ENCODE assay signal across 1 cellular context in the genomic region with DNA sequence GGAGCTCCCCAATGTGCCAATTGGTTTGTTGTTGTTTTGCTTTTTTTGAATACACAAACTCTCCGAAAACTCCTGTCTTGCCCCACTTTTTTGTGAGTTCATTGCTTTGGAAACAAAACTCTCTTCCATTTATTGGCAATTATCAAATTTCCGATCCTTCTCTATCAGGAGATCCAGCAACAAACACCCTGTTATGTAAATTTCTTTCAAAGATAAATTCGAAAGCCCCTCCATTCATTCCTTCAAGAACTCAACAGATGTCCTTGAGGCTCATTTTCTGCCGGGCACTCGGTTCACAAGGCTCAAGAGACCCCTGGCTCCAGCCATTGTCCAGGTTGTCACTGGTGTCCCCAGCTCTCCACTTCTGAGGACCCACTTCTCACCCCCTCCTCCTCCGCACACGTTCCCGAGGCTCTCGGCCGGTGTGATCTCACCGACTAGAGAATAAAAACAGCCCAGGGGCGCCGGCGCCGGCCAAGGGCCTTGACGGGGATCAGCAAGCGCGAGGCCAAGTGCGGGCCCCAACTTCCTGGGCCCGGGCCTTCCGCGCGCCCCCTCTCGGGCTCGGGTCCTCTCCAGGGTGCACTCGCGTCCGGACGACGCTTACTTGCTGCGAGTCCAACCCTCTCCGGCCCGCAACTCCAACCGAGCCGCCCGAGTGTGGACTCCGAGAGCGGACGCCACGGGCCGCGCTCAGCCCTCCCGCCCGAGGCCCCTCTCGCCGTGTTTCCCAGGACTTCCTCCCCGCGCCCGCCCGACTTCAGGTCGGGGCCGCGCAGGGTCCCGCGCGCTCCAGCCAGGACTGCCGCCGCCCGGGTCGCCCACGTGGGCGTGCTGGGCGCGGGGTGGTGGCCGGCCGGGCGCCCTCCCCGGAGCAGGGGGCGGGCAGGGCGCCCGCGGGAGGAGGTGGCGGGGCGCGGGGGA.
TF ChIP-seq lines count a peak whose summit lies in the region.

No MANE protein-coding gene starts in this region.

TF ChIP-seq in K562, 482 proteins besides CTCF, POLR2A, EP300 and RAD21 (continued from another document and continues in another):
- TF ChIP-seq SNAPC5 (CRISPR knock-in tag; IDR thresholded peaks at IDR 0.05) (no peak), POLR3A (IDR thresholded peaks at IDR 0.05; ENCODE audit: borderline replicate concordance, extremely low read depth, insufficient read depth, insufficient read length) (no peak), HCFC1 (IDR thresholded peaks at IDR 0.05; ENCODE audit: low read depth, low read length) (0 out of 2 replicates have a peak, but pooled peaks have one; percentile 14), ZNF174 (CRISPR knock-in tag; IDR thresholded peaks at IDR 0.05) (no peak), NFATC3 (IDR thresholded peaks at IDR 0.05) (no peak), TAF9B (IDR thresholded peaks at IDR 0.05; ENCODE audit: partially characterized antibody) (no peak), ZNF699 (CRISPR knock-in tag; IDR thresholded peaks at IDR 0.05; ENCODE audit: insufficient replicate concordance) (no peak), ZBTB5 (IDR thresholded peaks at IDR 0.05) (no peak), EGR1 (conservative IDR thresholded peaks at IDR 0.05) (peak; percentile 51), STAT5A (IDR thresholded peaks at IDR 0.05; ENCODE audit: borderline replicate concordance, low read length) (no peak), ZNF77 (CRISPR knock-in tag; IDR thresholded peaks at IDR 0.05) (no peak), HDGF (IDR thresholded peaks at IDR 0.05) (no peak), ZNF445 (CRISPR knock-in tag; IDR thresholded peaks at IDR 0.05; ENCODE audit: low read depth) (no peak), MYBL2 (IDR thresholded peaks at IDR 0.05; ENCODE audit: low read depth) (no peak), MYBL2 (CRISPR knock-in tag; IDR thresholded peaks at IDR 0.05; ENCODE audit: borderline replicate concordance) (no peak), ZNF280A (IDR thresholded peaks at IDR 0.05; ENCODE audit: low read depth, partially characterized antibody) (no peak), ADNP (tag; IDR thresholded peaks at IDR 0.05) (no peak), ILF3 (IDR thresholded peaks at IDR 0.05; ENCODE audit: borderline replicate concordance) (no peak), MAFK (IDR thresholded peaks at IDR 0.05; ENCODE audit: low read length) (no peak), PCBP1 (IDR thresholded peaks at IDR 0.05; ENCODE audit: low read depth, low read length, poor library complexity, severe bottlenecking) (no peak), PRPF4 (IDR thresholded peaks at IDR 0.05; ENCODE audit: insufficient read depth, low read depth, low read length, poor library complexity, severe bottlenecking) (no peak), MXI1 (IDR thresholded peaks at IDR 0.05; ENCODE audit: low read depth, low read length) (no peak), CHCHD3 (CRISPR knock-in tag; IDR thresholded peaks at IDR 0.05) (no peak), TEAD2 (tag; IDR thresholded peaks at IDR 0.05) (no peak), ZNF592 (IDR thresholded peaks at IDR 0.05) (peak; percentile 88), ARNT (IDR thresholded peaks at IDR 0.05) (no peak), POLR2AphosphoS2 (IDR thresholded peaks at IDR 0.05; ENCODE audit: low read length) (no peak), MBD2 (IDR thresholded peaks at IDR 0.05; ENCODE audit: borderline replicate concordance, low read depth) (no peak; the same call in 1 of the 2 replicates), EHMT2 (IDR thresholded peaks at IDR 0.05) (no peak), DIDO1 (tag; IDR thresholded peaks at IDR 0.05; ENCODE audit: low read depth) (no peak), DNMT1 (IDR thresholded peaks at IDR 0.05) (no peak), HNRNPUL1 (IDR thresholded peaks at IDR 0.05; ENCODE audit: low read length) (no peak), DACH1 (IDR thresholded peaks at IDR 0.05; ENCODE audit: partially characterized antibody) (no peak), ZBTB7A (IDR thresholded peaks at IDR 0.05; ENCODE audit: borderline replicate concordance, control insufficient read depth, low read depth, low read length) (peak; percentile 84; the same call in 1 of the 2 replicates), MIER1 (IDR thresholded peaks at IDR 0.05; ENCODE audit: low read depth) (no peak), RBM15 (IDR thresholded peaks at IDR 0.05; ENCODE audit: insufficient read depth, low read length) (no peak)
- TF ChIP-seq, protein P1, sequence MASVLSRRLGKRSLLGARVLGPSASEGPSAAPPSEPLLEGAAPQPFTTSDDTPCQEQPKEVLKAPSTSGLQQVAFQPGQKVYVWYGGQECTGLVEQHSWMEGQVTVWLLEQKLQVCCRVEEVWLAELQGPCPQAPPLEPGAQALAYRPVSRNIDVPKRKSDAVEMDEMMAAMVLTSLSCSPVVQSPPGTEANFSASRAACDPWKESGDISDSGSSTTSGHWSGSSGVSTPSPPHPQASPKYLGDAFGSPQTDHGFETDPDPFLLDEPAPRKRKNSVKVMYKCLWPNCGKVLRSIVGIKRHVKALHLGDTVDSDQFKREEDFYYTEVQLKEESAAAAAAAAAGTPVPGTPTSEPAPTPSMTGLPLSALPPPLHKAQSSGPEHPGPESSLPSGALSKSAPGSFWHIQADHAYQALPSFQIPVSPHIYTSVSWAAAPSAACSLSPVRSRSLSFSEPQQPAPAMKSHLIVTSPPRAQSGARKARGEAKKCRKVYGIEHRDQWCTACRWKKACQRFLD (CRISPR knock-in tag; IDR thresholded peaks at IDR 0.05), result peak; percentile 56
- TF ChIP-seq, protein P2, sequence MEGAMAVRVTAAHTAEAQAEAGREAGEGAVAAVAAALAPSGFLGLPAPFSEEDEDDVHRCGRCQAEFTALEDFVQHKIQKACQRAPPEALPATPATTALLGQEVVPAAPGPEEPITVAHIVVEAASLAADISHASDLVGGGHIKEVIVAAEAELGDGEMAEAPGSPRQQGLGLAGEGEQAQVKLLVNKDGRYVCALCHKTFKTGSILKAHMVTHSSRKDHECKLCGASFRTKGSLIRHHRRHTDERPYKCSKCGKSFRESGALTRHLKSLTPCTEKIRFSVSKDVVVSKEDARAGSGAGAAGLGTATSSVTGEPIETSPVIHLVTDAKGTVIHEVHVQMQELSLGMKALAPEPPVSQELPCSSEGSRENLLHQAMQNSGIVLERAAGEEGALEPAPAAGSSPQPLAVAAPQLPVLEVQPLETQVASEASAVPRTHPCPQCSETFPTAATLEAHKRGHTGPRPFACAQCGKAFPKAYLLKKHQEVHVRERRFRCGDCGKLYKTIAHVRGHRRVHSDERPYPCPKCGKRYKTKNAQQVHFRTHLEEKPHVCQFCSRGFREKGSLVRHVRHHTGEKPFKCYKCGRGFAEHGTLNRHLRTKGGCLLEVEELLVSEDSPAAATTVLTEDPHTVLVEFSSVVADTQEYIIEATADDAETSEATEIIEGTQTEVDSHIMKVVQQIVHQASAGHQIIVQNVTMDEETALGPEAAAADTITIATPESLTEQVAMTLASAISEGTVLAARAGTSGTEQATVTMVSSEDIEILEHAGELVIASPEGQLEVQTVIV (CRISPR knock-in tag; IDR thresholded peaks at IDR 0.05; ENCODE audit: borderline replicate concordance), result no peak
- TF ChIP-seq, protein P3, sequence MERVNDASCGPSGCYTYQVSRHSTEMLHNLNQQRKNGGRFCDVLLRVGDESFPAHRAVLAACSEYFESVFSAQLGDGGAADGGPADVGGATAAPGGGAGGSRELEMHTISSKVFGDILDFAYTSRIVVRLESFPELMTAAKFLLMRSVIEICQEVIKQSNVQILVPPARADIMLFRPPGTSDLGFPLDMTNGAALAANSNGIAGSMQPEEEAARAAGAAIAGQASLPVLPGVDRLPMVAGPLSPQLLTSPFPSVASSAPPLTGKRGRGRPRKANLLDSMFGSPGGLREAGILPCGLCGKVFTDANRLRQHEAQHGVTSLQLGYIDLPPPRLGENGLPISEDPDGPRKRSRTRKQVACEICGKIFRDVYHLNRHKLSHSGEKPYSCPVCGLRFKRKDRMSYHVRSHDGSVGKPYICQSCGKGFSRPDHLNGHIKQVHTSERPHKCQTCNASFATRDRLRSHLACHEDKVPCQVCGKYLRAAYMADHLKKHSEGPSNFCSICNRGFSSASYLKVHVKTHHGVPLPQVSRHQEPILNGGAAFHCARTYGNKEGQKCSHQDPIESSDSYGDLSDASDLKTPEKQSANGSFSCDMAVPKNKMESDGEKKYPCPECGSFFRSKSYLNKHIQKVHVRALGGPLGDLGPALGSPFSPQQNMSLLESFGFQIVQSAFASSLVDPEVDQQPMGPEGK (CRISPR knock-in tag; IDR thresholded peaks at IDR 0.05; ENCODE audit: borderline replicate concordance), result no peak
